9 cellular contexts compared by ENCODE assay signal in the genomic region with DNA sequence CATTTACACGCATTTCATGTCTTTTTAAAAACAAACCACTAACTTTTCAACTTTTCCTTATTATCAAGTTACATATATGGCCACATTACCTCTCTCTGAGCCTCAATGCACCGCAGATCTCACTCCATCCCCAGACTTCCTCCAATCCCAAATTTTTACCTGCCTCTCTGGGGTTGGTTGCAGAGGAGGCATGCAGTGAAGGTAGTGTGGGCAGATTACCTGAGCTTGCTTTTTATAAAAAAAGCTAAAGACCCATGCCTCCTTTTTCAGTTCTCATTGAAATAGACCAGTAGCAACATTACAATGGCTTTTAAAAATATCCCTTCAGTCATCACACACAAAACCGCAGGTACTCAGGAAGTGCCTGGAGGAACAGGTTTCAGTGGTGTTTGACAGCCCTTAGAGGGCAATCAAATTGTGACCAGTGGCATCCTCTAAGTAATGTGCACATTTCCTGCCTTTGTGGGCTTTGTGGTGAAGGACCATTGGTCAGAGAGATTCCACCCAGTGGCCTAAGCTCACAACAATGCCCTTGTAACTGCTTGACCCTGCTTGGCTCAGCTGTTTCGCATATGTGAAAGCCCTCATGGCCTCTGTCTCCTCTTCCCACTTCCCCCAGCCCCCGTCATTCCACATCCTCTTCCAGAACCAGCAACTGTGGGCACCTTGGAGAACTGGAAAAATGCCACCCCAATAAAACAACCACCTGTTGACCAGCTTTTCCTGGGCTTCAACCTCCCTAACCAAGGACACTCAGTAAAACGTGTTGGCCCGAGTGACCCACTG. TPM values are rescaled to one million over a fixed set of nuclear protein-coding genes. Genes with fewer than 3 reads are reported as not detected.
A peak's percentile ranks its signal among the peaks of the same experiment; 100 is the strongest.
DNase-seq lines count a peak whose midpoint lies in the region; ATAC-seq and TF ChIP-seq lines count a peak whose summit lies in the region.
"Had no signal": no experiment of that assay in that cellular context is flagged by ENCODE, and none has a peak within 500 bp of the region (broad histone marks: within the 10 kb centered on the region; RNA-seq: fewer than 3 reads in every experiment).

No MANE protein-coding gene starts in this region.

- 49% methylated on average over 7 of the region's 7 CpGs for WGBS in right lobe of liver (ENCODE audit: insufficient coverage, low coverage, low lambda C conversion rate, missing lambda C conversion rate)

- intact Hi-C loops in right lobe of liver (cut with DNase I): no loop called here

- no peak for TF ChIP-seq POLR2A in right lobe of liver (IDR thresholded peaks at IDR 0.05)

- ATAC-seq in GM18861 (IDR thresholded peaks at IDR 0.05; ENCODE audit: unreplicated experiment): peak; percentile 91
- peak; percentile 76 for ATAC-seq in HG02571 (IDR thresholded peaks at IDR 0.05; ENCODE audit: unreplicated experiment)
- no peak for ATAC-seq in right lobe of liver
- ATAC-seq: Panc1 had no signal

- DNase-seq in M059J (ENCODE audit: low read depth) (peak; percentile 99), SIG-M5 (lab: John Stamatoyannopoulos, UW) (no peak), right lobe of liver (no peak), activated gamma-delta T cell (lab: John Stamatoyannopoulos, UW) (no peak)
- DNase-seq in activated naive CD4-positive, alpha-beta T cell (lab: John Stamatoyannopoulos, UW): no peak

- H3K4me3 ChIP-seq in iPS-20b (ENCODE audit: low read length) (peak overlapping the region; percentile 21; the same call in 1 of the 2 replicates), right lobe of liver (no peak overlapping the region)

- H3K27ac ChIP-seq in iPS-20b (ENCODE audit: low read length): no peak overlapping the region
- no peak overlapping the region for H3K27ac ChIP-seq in right lobe of liver

- H3K27me3 ChIP-seq in iPS-20b (ENCODE audit: insufficient read depth, low read length) (no peaks in the 10 kb centered on the region), right lobe of liver (no peaks in the 10 kb centered on the region)

- no peak for TF ChIP-seq CTCF in right lobe of liver (IDR thresholded peaks at IDR 0.05)

- H3K9me3 ChIP-seq in iPS-20b (ENCODE audit: insufficient read depth, low read depth, low read length) (peaks cover 10% of the 10 kb centered on the region; the same call in 1 of the 2 replicates), right lobe of liver (no peaks in the 10 kb centered on the region)

- H3K9ac ChIP-seq in iPS-20b (ENCODE audit: low read depth, low read length): no peak overlapping the region

- H3K36me3 ChIP-seq in iPS-20b (ENCODE audit: insufficient read depth, low read depth, low read length): no peaks in the 10 kb centered on the region
- H3K36me3 ChIP-seq in right lobe of liver: no peaks in the 10 kb centered on the region

- H3K4me1 ChIP-seq in iPS-20b (ENCODE audit: insufficient read depth, low read length): peaks cover 34% of the 10 kb centered on the region
- H3K4me1 ChIP-seq in right lobe of liver: peaks cover 0 to 6% (median 0%) of the 10 kb centered on the region in 4 donors

RNA-seq across cellular contexts. Expression of a gene that starts 30.2 kb away (rescaled TPM):
- total RNA-seq in M059J (2014; rRNA removed; shearing (Covaris generic)): not detected in 2 replicates
- total RNA-seq in right lobe of liver: not detected

Comparison
In these comparisons a context has a peak if more than half of its experiments do, and no peak if none do; other contexts are left out.
1. ATAC-seq: peak in GM18861 (single experiment) and HG02571 (single experiment); none in right lobe of liver (0 of 4).